ENCODE assay signal across 9 cellular contexts in genomic region chr7:47444376-47445098, GRCh38.
A peak's percentile ranks its signal among the peaks of the same experiment; 100 is the strongest.
DNase-seq lines count a peak whose midpoint lies in the region; ATAC-seq, FAIRE-seq and TF ChIP-seq lines count a peak whose summit lies in the region.
"Had no signal": no experiment of that assay in that cellular context is flagged by ENCODE, and none has a peak within 500 bp of the region (broad histone marks: within the 10 kb centered on the region; RNA-seq: fewer than 3 reads in every experiment).

No MANE protein-coding gene starts in this region.

- DNase-seq in AG09309 (ENCODE audit: low read depth) = no peak
- peak; percentile 30 for DNase-seq in HCEC 1CT
- no peak for DNase-seq in astrocyte of the cerebellum (ENCODE audit: low read depth)
- DNase-seq in HepG2 (ENCODE audit: low spot score) = peak; percentile 49
- DNase-seq in NCI-H748 (lab: John Stamatoyannopoulos, UW; ENCODE audit: unreplicated experiment) = no peak
- DNase-seq in DMS114 treated with DMSO at 0.1 percent for 48 hours (lab: John Stamatoyannopoulos, UW; ENCODE audit: unreplicated experiment) = no peak
- no peak for DNase-seq in AG08396 (ENCODE audit: low spot score)

- TF ChIP-seq EP300 in HepG2 (IDR thresholded peaks at IDR 0.05; ENCODE audit: low read depth in 2 of 2, low read length in 2 of 2) (0 out of 4 replicates have a peak, but pooled peaks of 1 of the 2 experiments have one; percentile 12), HepG2 (CRISPR knock-in tag; IDR thresholded peaks at IDR 0.05; ENCODE audit: borderline replicate concordance) (no peak)

- no peak for TF ChIP-seq POLR2A in HepG2 (IDR thresholded peaks at IDR 0.05; ENCODE audit: insufficient read depth in 1 of 2, low read depth in 2 of 2, low read length in 2 of 2)

- TF ChIP-seq CTCF in AG09309 (IDR thresholded peaks at IDR 0.05; ENCODE audit: control insufficient read depth, insufficient read depth, low read depth, low read length, missing control alignments) (peak; percentile 51), astrocyte of the cerebellum (IDR thresholded peaks at IDR 0.05; ENCODE audit: low read depth, low read length, missing control alignments) (peak; percentile 61), HepG2 (CRISPR knock-in tag; IDR thresholded peaks at IDR 0.05) (peak; percentile 56)

- in situ Hi-C loops in astrocyte of the cerebellum (cut with HindIII; ENCODE audit: low sequenced_read_pairs) (no loop called here), HepG2 (cut with HindIII; ENCODE audit: extremely low pct_ligation_motif_present, low pct_unique_long_range_greater_than_20kb) (no loop called here)

- TF ChIP-seq RAD21 in HepG2 (CRISPR knock-in tag; IDR thresholded peaks at IDR 0.05) = peak; percentile 56; the same call in 1 of the 2 replicates

- H3K79me2 ChIP-seq in HepG2 (ENCODE audit: insufficient read depth, low read length) = peaks cover 77% of the 10 kb centered on the region

- H3K9me3 ChIP-seq in HepG2 (ENCODE audit: low read length) = no peaks in the 10 kb centered on the region
- H3K9me3 ChIP-seq: SJSA1 had no signal

- H3K4me2 ChIP-seq in HepG2 (ENCODE audit: low read depth, low read length) = 0 out of 2 replicates have a peak overlapping the region, but pooled peaks have one; percentile 4

- intact Hi-C loops in HepG2 (cut with micrococcal nuclease; ENCODE audit: unreplicated experiment) = loop anchor here (1.0 to 5.0 kb wide), 3 partner anchors 26 to 373 kb away; no protein-coding TSS in a partner anchor

- CTCF ChIA-PET in HepG2 (lab: Yijun Ruan, JAX; ENCODE audit: low intra/inter-chr PET ratio, low total read pairs) = no interaction called here

- ATAC-seq in HepG2 = peak; percentile 46
- ATAC-seq in GM18519 (IDR thresholded peaks at IDR 0.05; ENCODE audit: low FRiP score, unreplicated experiment) = no peak

- peaks cover 15 to 33% of the 10 kb centered on the region in 2 experiments; a peak in 4 of 5 replicates for H3K36me3 ChIP-seq in HepG2 (replicated peaks in 1 of 2; ENCODE audit: control insufficient read depth in 1 of 2, insufficient read depth in 2 of 2, low read length in 2 of 2)

- H3K4me3 ChIP-seq in AG09309 (ENCODE audit: control insufficient read depth, low read depth, low read length) = no peak overlapping the region
- H3K4me3 ChIP-seq in astrocyte of the cerebellum (ENCODE audit: low read depth, low read length) = no peak overlapping the region
- H3K4me3 ChIP-seq in HepG2 (replicated peaks in 1 of 3; ENCODE audit: insufficient read depth in 1 of 3, low read depth in 2 of 3, low read length in 3 of 3) = no peak overlapping the region
- H3K4me3 ChIP-seq: SJSA1 had no signal

- BruUV-seq in HepG2 (replicated peaks; lab: Mats Ljungman, UMichigan) = no TSS peak

- FAIRE-seq in HepG2 (lab: Jason Lieb, UNC) = peak; percentile 67

- POLR2A ChIA-PET in HepG2 (lab: Yijun Ruan, JAX) = interaction anchor here (0.9 to 1.9 kb wide), 4 partner anchors 13 to 319 kb away, joined by 3 to 5 read pairs (median 4); no protein-coding TSS in a partner anchor

- no peak overlapping the region for H3K27ac ChIP-seq in HepG2 (ENCODE audit: extremely low read length, insufficient read depth, low read length)
- H3K27ac ChIP-seq: SJSA1 had no signal

- no peak overlapping the region for H2AFZ ChIP-seq in HepG2 (ENCODE audit: low read length)

- no peaks in the 10 kb centered on the region for H3K27me3 ChIP-seq in HepG2 (ENCODE audit: control insufficient read depth in 1 of 2, insufficient read depth in 2 of 2, low read length in 2 of 2)
- H3K27me3 ChIP-seq: SJSA1 had no signal

- H3K4me1 ChIP-seq in HepG2 (ENCODE audit: insufficient read depth, low read length) = peaks cover 60% of the 10 kb centered on the region

- 78% methylated on average over 14 of the region's 14 CpGs for WGBS in HepG2 (ENCODE audit: low lambda C conversion rate)

- no peak overlapping the region for H3K9ac ChIP-seq in HepG2 (ENCODE audit: insufficient read depth, low read depth, low read length)

- peaks cover 67% of the 10 kb centered on the region for H4K20me1 ChIP-seq in HepG2 (ENCODE audit: insufficient read depth, low read length)

TF ChIP-seq in HepG2, 621 proteins besides CTCF, POLR2A, EP300 and RAD21 (continues in another document):
- TF ChIP-seq MXI1 (IDR thresholded peaks at IDR 0.05; ENCODE audit: borderline replicate concordance, low read depth, low read length) = 0 out of 3 replicates have a peak, but pooled peaks have one; percentile 18
- no peak for TF ChIP-seq SOX6 (IDR thresholded peaks at IDR 0.05)
- peak; percentile 56; the same call in 1 of the 2 replicates for TF ChIP-seq SOX6 (CRISPR knock-in tag; IDR thresholded peaks at IDR 0.05)
- TF ChIP-seq, protein P1, sequence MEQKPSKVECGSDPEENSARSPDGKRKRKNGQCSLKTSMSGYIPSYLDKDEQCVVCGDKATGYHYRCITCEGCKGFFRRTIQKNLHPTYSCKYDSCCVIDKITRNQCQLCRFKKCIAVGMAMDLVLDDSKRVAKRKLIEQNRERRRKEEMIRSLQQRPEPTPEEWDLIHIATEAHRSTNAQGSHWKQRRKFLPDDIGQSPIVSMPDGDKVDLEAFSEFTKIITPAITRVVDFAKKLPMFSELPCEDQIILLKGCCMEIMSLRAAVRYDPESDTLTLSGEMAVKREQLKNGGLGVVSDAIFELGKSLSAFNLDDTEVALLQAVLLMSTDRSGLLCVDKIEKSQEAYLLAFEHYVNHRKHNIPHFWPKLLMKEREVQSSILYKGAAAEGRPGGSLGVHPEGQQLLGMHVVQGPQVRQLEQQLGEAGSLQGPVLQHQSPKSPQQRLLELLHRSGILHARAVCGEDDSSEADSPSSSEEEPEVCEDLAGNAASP (CRISPR knock-in tag; IDR thresholded peaks at IDR 0.05; ENCODE audit: borderline replicate concordance) = peak; percentile 78; the same call in 1 of the 2 replicates
- TF ChIP-seq SMC3 (IDR thresholded peaks at IDR 0.05; ENCODE audit: low read length) = peak; percentile 66
- TF ChIP-seq STAG1 (CRISPR knock-in tag; IDR thresholded peaks at IDR 0.05) = peak; percentile 72
- peak; percentile 79 for TF ChIP-seq NR2C2 (CRISPR knock-in tag; IDR thresholded peaks at IDR 0.05; ENCODE audit: borderline replicate concordance)
- peak in 1 of 2 experiments; percentile 79; a peak in 2 of 4 replicates for TF ChIP-seq NR2F1 (CRISPR knock-in tag; IDR thresholded peaks at IDR 0.05)
- TF ChIP-seq ARNT2 (CRISPR knock-in tag; IDR thresholded peaks at IDR 0.05; ENCODE audit: low read depth) = no peak
- TF ChIP-seq, protein P2, sequence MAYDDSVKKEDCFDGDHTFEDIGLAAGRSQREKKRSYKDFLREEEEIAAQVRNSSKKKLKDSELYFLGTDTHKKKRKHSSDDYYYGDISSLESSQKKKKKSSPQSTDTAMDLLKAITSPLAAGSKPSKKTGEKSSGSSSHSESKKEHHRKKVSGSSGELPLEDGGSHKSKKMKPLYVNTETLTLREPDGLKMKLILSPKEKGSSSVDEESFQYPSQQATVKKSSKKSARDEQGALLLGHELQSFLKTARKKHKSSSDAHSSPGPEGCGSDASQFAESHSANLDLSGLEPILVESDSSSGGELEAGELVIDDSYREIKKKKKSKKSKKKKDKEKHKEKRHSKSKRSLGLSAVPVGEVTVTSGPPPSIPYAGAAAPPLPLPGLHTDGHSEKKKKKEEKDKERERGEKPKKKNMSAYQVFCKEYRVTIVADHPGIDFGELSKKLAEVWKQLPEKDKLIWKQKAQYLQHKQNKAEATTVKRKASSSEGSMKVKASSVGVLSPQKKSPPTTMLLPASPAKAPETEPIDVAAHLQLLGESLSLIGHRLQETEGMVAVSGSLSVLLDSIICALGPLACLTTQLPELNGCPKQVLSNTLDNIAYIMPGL (CRISPR knock-in tag; IDR thresholded peaks at IDR 0.05; ENCODE audit: borderline replicate concordance in 1 of 2, low read depth in 1 of 2) = no peak
- TF ChIP-seq FOXA3 (CRISPR knock-in tag; IDR thresholded peaks at IDR 0.05) = peak; percentile 45
- TF ChIP-seq NR2F2 (IDR thresholded peaks at IDR 0.05; ENCODE audit: borderline replicate concordance, low read depth) = 0 out of 2 replicates have a peak, but pooled peaks have one; percentile 45
- peak; percentile 32 for TF ChIP-seq RBM22 (optimal IDR thresholded peaks at IDR 0.05; ENCODE audit: low read length)
- peak; percentile 74; the same call in 1 of the 2 replicates for TF ChIP-seq ZNF33A (CRISPR knock-in tag; IDR thresholded peaks at IDR 0.05; ENCODE audit: borderline replicate concordance)
- peak; percentile 21; the same call in 1 of the 2 replicates for TF ChIP-seq RXRA (CRISPR knock-in tag; IDR thresholded peaks at IDR 0.05)
- peak; percentile 28; the same call in 1 of the 2 replicates for TF ChIP-seq SALL1 (CRISPR knock-in tag; IDR thresholded peaks at IDR 0.05)
- TF ChIP-seq MAFK (conservative IDR thresholded peaks at IDR 0.05 in 1 of 2, IDR thresholded peaks at IDR 0.05 in 1 of 2; ENCODE audit: low read length in 2 of 2) = peak; percentile 13 to 24; a peak in 2 of 4 replicates

Comparison
In these comparisons a context has a peak if more than half of its experiments do, and no peak if none do; other contexts are left out.
1. DNase-seq: peak in HCEC 1CT (single experiment) and HepG2 (single experiment); none in AG09309 (single experiment), astrocyte of the cerebellum (single experiment), NCI-H748 (single experiment), DMS114 treated with DMSO at 0.1 percent for 48 hours (single experiment) and AG08396 (single experiment).
2. Peak in every context shown above with its lines, with median percentiles within 50 percentile points of each other: CTCF ChIP-seq.